In genomic region chr6:20402181-20403079, GRCh38 we compare ENCODE assay signal across 1 cellular context.
A peak's percentile ranks its signal among the peaks of the same experiment; 100 is the strongest.
TF ChIP-seq lines count a peak whose summit lies in the region.

No MANE protein-coding gene starts in this region.

TF ChIP-seq in HEK293, 187 proteins besides CTCF, POLR2A, EP300 and RAD21 (continued from another document and continues in another):
- TF ChIP-seq ZBTB26 (tag by site-specific recombination; optimal IDR thresholded peaks at IDR 0.05) = peak; percentile 66
- TF ChIP-seq OSR2 (tag by site-specific recombination; IDR thresholded peaks at IDR 0.05) = no peak
- no peak for TF ChIP-seq ZNF114 (tag by site-specific recombination; IDR thresholded peaks at IDR 0.05)
- no peak for TF ChIP-seq ZSCAN30 (tag by site-specific recombination; IDR thresholded peaks at IDR 0.05)
- no peak for TF ChIP-seq ZNF366 (tag by site-specific recombination; conservative IDR thresholded peaks at IDR 0.05)
- TF ChIP-seq ZNF560 (tag by site-specific recombination; IDR thresholded peaks at IDR 0.05; ENCODE audit: borderline replicate concordance) = no peak
- TF ChIP-seq ELK4 (IDR thresholded peaks at IDR 0.05; ENCODE audit: borderline replicate concordance, low read depth, low read length) = no peak
- no peak for TF ChIP-seq ZNF776 (tag by site-specific recombination; IDR thresholded peaks at IDR 0.05; ENCODE audit: borderline replicate concordance)
- TF ChIP-seq ZNF571 (tag by site-specific recombination; IDR thresholded peaks at IDR 0.05) = no peak
- no peak for TF ChIP-seq ZNF626 (tag by site-specific recombination; IDR thresholded peaks at IDR 0.05)
- TF ChIP-seq ZNF140 (tag by site-specific recombination; IDR thresholded peaks at IDR 0.05) = no peak
- TF ChIP-seq, protein P1, sequence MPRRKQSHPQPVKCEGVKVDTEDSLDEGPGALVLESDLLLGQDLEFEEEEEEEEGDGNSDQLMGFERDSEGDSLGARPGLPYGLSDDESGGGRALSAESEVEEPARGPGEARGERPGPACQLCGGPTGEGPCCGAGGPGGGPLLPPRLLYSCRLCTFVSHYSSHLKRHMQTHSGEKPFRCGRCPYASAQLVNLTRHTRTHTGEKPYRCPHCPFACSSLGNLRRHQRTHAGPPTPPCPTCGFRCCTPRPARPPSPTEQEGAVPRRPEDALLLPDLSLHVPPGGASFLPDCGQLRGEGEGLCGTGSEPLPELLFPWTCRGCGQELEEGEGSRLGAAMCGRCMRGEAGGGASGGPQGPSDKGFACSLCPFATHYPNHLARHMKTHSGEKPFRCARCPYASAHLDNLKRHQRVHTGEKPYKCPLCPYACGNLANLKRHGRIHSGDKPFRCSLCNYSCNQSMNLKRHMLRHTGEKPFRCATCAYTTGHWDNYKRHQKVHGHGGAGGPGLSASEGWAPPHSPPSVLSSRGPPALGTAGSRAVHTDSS (tag by site-specific recombination; IDR thresholded peaks at IDR 0.05) = no peak
- no peak for TF ChIP-seq BCL11A (tag by site-specific recombination; IDR thresholded peaks at IDR 0.05; ENCODE audit: low read depth)
- no peak for TF ChIP-seq ZNF660 (tag by site-specific recombination; IDR thresholded peaks at IDR 0.05)
- TF ChIP-seq ZNF214 (tag by site-specific recombination; IDR thresholded peaks at IDR 0.05; ENCODE audit: borderline replicate concordance) = no peak
- TF ChIP-seq ZNF423 (tag by site-specific recombination; IDR thresholded peaks at IDR 0.05) = no peak
- TF ChIP-seq ZNF585B (tag by site-specific recombination; IDR thresholded peaks at IDR 0.05) = no peak
- TF ChIP-seq REST (tag by site-specific recombination; IDR thresholded peaks at IDR 0.05) = no peak
- no peak for TF ChIP-seq ZNF138 (tag by site-specific recombination; IDR thresholded peaks at IDR 0.05; ENCODE audit: borderline replicate concordance)
- TF ChIP-seq ZNF629 (tag by site-specific recombination; IDR thresholded peaks at IDR 0.05) = 0 out of 2 replicates have a peak, but pooled peaks have one; percentile 2
- TF ChIP-seq HOXC10 (CRISPR knock-in tag; IDR thresholded peaks at IDR 0.05) = no peak
- TF ChIP-seq ZNF561 (tag by site-specific recombination; IDR thresholded peaks at IDR 0.05; ENCODE audit: borderline replicate concordance) = no peak
- TF ChIP-seq ZNF645 (tag by site-specific recombination; IDR thresholded peaks at IDR 0.05) = no peak
- no peak for TF ChIP-seq YY2 (tag by site-specific recombination; IDR thresholded peaks at IDR 0.05)
- TF ChIP-seq ZNF654 (tag by site-specific recombination; IDR thresholded peaks at IDR 0.05; ENCODE audit: low read depth) = no peak
- TF ChIP-seq GLI2 (tag by site-specific recombination; IDR thresholded peaks at IDR 0.05; ENCODE audit: borderline replicate concordance, low read depth) = no peak
- TF ChIP-seq ZBTB10 (tag by site-specific recombination; IDR thresholded peaks at IDR 0.05) = peak; percentile 56; the same call in 1 of the 2 replicates
- no peak for TF ChIP-seq KLF7 (tag by site-specific recombination; IDR thresholded peaks at IDR 0.05; ENCODE audit: borderline replicate concordance)
- no peak; the same call in 1 of the 2 replicates for TF ChIP-seq ZNF391 (tag by site-specific recombination; IDR thresholded peaks at IDR 0.05; ENCODE audit: borderline replicate concordance, low read depth)
- TF ChIP-seq ZNF830 (tag by site-specific recombination; IDR thresholded peaks at IDR 0.05; ENCODE audit: low read depth) = no peak
- TF ChIP-seq SALL2 (tag by site-specific recombination; IDR thresholded peaks at IDR 0.05; ENCODE audit: borderline replicate concordance) = no peak
- TF ChIP-seq, protein P2, sequence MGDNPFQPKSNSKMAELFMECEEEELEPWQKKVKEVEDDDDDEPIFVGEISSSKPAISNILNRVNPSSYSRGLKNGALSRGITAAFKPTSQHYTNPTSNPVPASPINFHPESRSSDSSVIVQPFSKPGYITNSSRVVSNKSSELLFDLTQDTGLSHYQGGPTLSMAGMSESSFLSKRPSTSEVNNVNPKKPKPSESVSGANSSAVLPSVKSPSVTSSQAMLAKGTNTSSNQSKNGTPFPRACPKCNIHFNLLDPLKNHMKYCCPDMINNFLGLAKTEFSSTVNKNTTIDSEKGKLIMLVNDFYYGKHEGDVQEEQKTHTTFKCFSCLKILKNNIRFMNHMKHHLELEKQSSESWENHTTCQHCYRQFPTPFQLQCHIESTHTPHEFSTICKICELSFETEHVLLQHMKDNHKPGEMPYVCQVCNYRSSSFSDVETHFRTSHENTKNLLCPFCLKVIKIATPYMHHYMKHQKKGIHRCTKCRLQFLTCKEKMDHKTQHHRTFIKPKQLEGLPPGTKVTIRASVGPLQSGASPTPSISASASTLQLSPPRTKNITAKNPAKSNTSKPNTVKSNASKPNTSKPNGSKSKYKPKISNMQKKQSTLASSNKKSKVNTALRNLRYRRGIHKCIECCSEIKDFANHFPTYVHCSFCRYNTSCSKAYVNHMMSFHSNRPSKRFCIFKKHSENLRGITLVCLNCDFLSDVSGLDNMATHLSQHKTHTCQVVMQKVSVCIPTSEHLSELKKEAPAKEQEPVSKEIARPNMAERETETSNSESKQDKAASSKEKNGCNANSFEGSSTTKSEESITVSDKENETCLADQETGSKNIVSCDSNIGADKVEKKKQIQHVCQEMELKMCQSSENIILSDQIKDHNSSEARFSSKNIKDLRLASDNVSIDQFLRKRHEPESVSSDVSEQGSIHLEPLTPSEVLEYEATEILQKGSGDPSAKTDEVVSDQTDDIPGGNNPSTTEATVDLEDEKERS (tag by site-specific recombination; IDR thresholded peaks at IDR 0.05) = no peak
- no peak for TF ChIP-seq ZNF549 (tag by site-specific recombination; IDR thresholded peaks at IDR 0.05)
- TF ChIP-seq ZNF518A (tag by site-specific recombination; conservative IDR thresholded peaks at IDR 0.05; ENCODE audit: low read depth) = no peak
- TF ChIP-seq ZNF23 (tag by site-specific recombination; IDR thresholded peaks at IDR 0.05; ENCODE audit: borderline replicate concordance) = no peak
- TF ChIP-seq ZSCAN16 (tag by site-specific recombination; IDR thresholded peaks at IDR 0.05) = no peak
- TF ChIP-seq ZNF514 (tag by site-specific recombination; IDR thresholded peaks at IDR 0.05) = no peak
- no peak for TF ChIP-seq ZNF792 (tag by site-specific recombination; IDR thresholded peaks at IDR 0.05)
- TF ChIP-seq ZNF692 (tag by site-specific recombination; IDR thresholded peaks at IDR 0.05) = 0 out of 2 replicates have a peak, but pooled peaks have one; percentile 2
- no peak for TF ChIP-seq ZNF600 (tag by site-specific recombination; IDR thresholded peaks at IDR 0.05)
